ENCODE assay signal across 13 cellular contexts in the genomic region with DNA sequence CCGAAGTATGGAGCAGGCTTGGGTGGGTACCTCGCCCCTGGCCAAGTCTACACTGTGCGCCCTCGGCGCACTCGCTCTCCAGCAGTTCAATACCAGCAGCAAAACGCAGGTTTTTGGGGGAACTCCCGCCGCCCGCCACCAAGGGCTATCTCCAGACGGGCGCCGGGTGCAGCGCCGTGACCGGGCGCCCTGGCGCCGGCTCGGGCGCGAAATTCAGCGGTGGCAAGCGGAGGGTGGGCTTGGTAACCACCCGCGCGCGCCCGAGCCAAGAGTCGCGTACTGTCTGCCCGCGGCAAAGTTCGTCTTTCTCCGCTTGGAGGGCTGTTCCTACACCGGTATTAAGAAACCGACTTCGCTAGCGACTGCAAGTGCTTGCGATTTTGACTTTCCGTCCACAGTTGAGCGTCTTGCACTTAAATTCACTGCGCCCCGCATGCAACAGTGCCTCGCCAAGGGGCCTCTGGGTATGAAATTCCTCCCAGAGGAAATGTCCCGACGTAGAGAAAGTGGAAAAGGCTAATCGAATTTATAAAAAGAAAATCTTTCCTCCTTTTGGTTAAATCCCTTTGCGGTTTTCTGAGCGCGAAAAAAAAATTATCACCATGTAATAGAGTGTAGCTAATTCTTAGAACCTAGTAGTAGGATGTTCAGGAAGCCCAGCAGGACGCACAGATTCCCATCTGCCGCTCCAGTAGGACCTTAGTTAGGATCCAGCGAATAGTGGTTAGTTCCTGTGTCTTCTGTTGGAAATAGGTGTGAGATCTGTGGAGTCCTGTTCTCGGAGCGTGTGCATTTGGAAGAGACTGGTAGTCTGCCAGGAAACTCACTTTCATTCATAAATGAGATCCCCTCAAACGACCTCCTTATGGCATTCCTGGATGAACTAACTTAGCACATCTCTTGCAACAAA. TPM values are rescaled to one million over a fixed set of nuclear protein-coding genes. Genes with fewer than 3 reads are reported as not detected.
DNase-seq lines count a peak whose midpoint lies in the region; TF ChIP-seq lines count a peak whose summit lies in the region.
"Had no signal": no experiment of that assay in that cellular context is flagged by ENCODE, and none has a peak within 500 bp of the region (broad histone marks: within the 10 kb centered on the region; RNA-seq: fewer than 3 reads in every experiment).

No MANE protein-coding gene starts in this region.

- H2AFZ ChIP-seq in MM.1S (ENCODE audit: low read length) (no peak overlapping the region), fibroblast of lung (ENCODE audit: low read length) (no peak overlapping the region)

- no peaks in the 10 kb centered on the region for H3F3A ChIP-seq in MM.1S (ENCODE audit: insufficient read depth, low read length)

- no peak overlapping the region for H3K4me3 ChIP-seq in MM.1S (ENCODE audit: low read length)
- peak overlapping the region in 1 of 4 experiments; percentile 30 for H3K4me3 ChIP-seq in fibroblast of lung (replicated peaks in 1 of 4; ENCODE audit: control extremely low read depth in 1 of 4, insufficient read depth in 1 of 4, low read depth in 3 of 4, low read length in 4 of 4)

- no peak overlapping the region for H3K27ac ChIP-seq in MM.1S (ENCODE audit: low read length)
- no peak overlapping the region for H3K27ac ChIP-seq in fibroblast of lung (ENCODE audit: insufficient read depth, low read length)

- H3K4me2 ChIP-seq in MM.1S (ENCODE audit: low read depth, low read length): peak overlapping the region; percentile 37
- no peak overlapping the region for H3K4me2 ChIP-seq in fibroblast of lung (ENCODE audit: extremely low read depth, insufficient read depth, low read length)

- H3K9me2 ChIP-seq in MM.1S (replicated peaks; ENCODE audit: insufficient read depth, low read length): no peaks in the 10 kb centered on the region

- no peaks in the 10 kb centered on the region for H3K4me1 ChIP-seq in MM.1S (ENCODE audit: low read length)
- no peaks in the 10 kb centered on the region for H3K4me1 ChIP-seq in fibroblast of lung (ENCODE audit: control insufficient read depth, extremely low read depth, insufficient read depth, low read length)

- peak; percentile 25 for DNase-seq in AG08395 (ENCODE audit: low spot score)
- DNase-seq in MM.1S: no peak
- DNase-seq in fibroblast of lung (ENCODE audit: low read depth in 2 of 2): peak; percentile 40 to 76
- DNase-seq in midbrain (lab: John Stamatoyannopoulos, UW): peak; percentile 40
- no peak for DNase-seq in NAMALWA (ENCODE audit: low spot score)
- DNase-seq in AG08396 (ENCODE audit: low spot score): no peak
- DNase-seq in hippocampal formation (lab: John Stamatoyannopoulos, UW): no peak
- no peak for DNase-seq in mesenteric fat pad (ENCODE audit: low spot score)
- DNase-seq: activated T-cell treated with anti-CD3 and anti-CD28 coated beads for 4 hours, cortex of kidney, NCI-H510A, T-helper 1 cell had no signal

- H3K36me3 ChIP-seq in MM.1S (replicated peaks; ENCODE audit: insufficient read depth, low read length) (no peaks in the 10 kb centered on the region), fibroblast of lung (ENCODE audit: control insufficient read depth, insufficient read depth, low read length) (no peaks in the 10 kb centered on the region)

- no peaks in the 10 kb centered on the region for H4K20me1 ChIP-seq in MM.1S (ENCODE audit: insufficient read depth, low read length)
- no peaks in the 10 kb centered on the region for H4K20me1 ChIP-seq in fibroblast of lung (ENCODE audit: control insufficient read depth, extremely low read depth, insufficient read depth, low read length)

- TF ChIP-seq CTCF in MM.1S (IDR thresholded peaks at IDR 0.05; ENCODE audit: low read length): no peak
- TF ChIP-seq CTCF in fibroblast of lung (conservative IDR thresholded peaks at IDR 0.05 in 1 of 2, IDR thresholded peaks at IDR 0.05 in 1 of 2; ENCODE audit: low read depth in 1 of 2, low read length in 2 of 2): no peak

- H3K27me3 ChIP-seq in MM.1S (replicated peaks; ENCODE audit: insufficient read depth, low read length) (no peaks in the 10 kb centered on the region; the same call in 1 of the 2 replicates), fibroblast of lung (ENCODE audit: control insufficient read depth, insufficient read depth, low read length) (peaks cover 29% of the 10 kb centered on the region)

- H3K79me2 ChIP-seq in MM.1S (ENCODE audit: low read length) (no peaks in the 10 kb centered on the region), fibroblast of lung (ENCODE audit: control insufficient read depth, insufficient read depth, low read length) (no peaks in the 10 kb centered on the region)

- H3K9ac ChIP-seq in MM.1S (ENCODE audit: low read length): no peak overlapping the region
- H3K9ac ChIP-seq in fibroblast of lung (ENCODE audit: insufficient read depth, low read length): no peak overlapping the region

- H3K9me3 ChIP-seq in MM.1S (replicated peaks; ENCODE audit: insufficient read depth, low read length): no peaks in the 10 kb centered on the region
- no peaks in the 10 kb centered on the region for H3K9me3 ChIP-seq in fibroblast of lung (ENCODE audit: control insufficient read depth, insufficient read depth, low read depth, low read length)

RNA-seq across cellular contexts. Expression of gene SALL1, which starts 5.1 kb away (rescaled TPM):
- total RNA-seq in fibroblast of lung (under 0.01 and 0.17 TPM in 2 replicates), mesenteric fat pad (0.45 TPM)
- 0.10 and 0.14 TPM in 2 replicates for polyA plus RNA-seq in fibroblast of lung
- 0.10 and 0.15 TPM in 2 replicates for polyA plus RNA-seq in fibroblast of lung (2012)
- polyA minus RNA-seq in fibroblast of lung (ENCODE audit: low replicate concordance): 0.31 and 0.82 TPM in 2 replicates
- total RNA-seq: mononuclear cell had no signal

Comparison
In these comparisons a context has a peak if more than half of its experiments do, and no peak if none do; other contexts are left out.
1. DNase-seq: peak in AG08395 (single experiment), fibroblast of lung (2 of 2) and midbrain (single experiment); none in MM.1S (single experiment), NAMALWA (single experiment), AG08396 (single experiment), hippocampal formation (0 of 2) and mesenteric fat pad (single experiment).